In genomic region chr3:106183762-106184391, GRCh38 we compare ENCODE assay signal across 10 cellular contexts.
DNase-seq lines count a peak whose midpoint lies in the region; ATAC-seq and TF ChIP-seq lines count a peak whose summit lies in the region.
"Had no signal": no experiment of that assay in that cellular context is flagged by ENCODE, and none has a peak within 500 bp of the region (broad histone marks: within the 10 kb centered on the region; RNA-seq: fewer than 3 reads in every experiment).

No MANE protein-coding gene starts in this region.

- no peak for DNase-seq in activated CD8-positive, alpha-beta T cell treated with anti-CD3 and anti-CD28 coated beads for 36 hours
- peak; percentile 34 for DNase-seq in myocyte (ENCODE audit: low read depth)
- no peak for DNase-seq in WTC11 (ENCODE audit: low spot score)
- no peak for DNase-seq in stimulated activated naive CD4-positive, alpha-beta T cell treated with Interleukin-2 at 50 U/mL for 16 hours (lab: John Stamatoyannopoulos, UW)
- DNase-seq: stimulated activated CD4-positive, alpha-beta T cell treated with anti-CD3 and anti-CD28 coated beads, Interleukin-15, amount 100 ng/mL, for 24 hours; T-helper 9 cell had no signal

- H3K27me3 Mint-ChIP-seq in activated CD8-positive, alpha-beta T cell treated with anti-CD3 and anti-CD28 coated beads for 36 hours = no peaks in the 10 kb centered on the region
- H3K27me3 Mint-ChIP-seq in WTC11 (ENCODE audit: low read depth) = no peaks in the 10 kb centered on the region

- no peak overlapping the region for H3K4me3 Mint-ChIP-seq in activated CD8-positive, alpha-beta T cell treated with anti-CD3 and anti-CD28 coated beads for 36 hours
- H3K4me3 Mint-ChIP-seq in WTC11 = no peak overlapping the region

- H3K9me3 Mint-ChIP-seq in activated CD8-positive, alpha-beta T cell treated with anti-CD3 and anti-CD28 coated beads for 36 hours = peaks cover 2% of the 10 kb centered on the region
- H3K9me3 Mint-ChIP-seq in WTC11 = no peaks in the 10 kb centered on the region

- peaks cover 7% of the 10 kb centered on the region for H3K36me3 Mint-ChIP-seq in activated CD8-positive, alpha-beta T cell treated with anti-CD3 and anti-CD28 coated beads for 36 hours (ENCODE audit: low read depth)
- H3K36me3 Mint-ChIP-seq in WTC11 = no peaks in the 10 kb centered on the region

- peak; percentile 31 for ATAC-seq in GM18858 (IDR thresholded peaks at IDR 0.05; ENCODE audit: unreplicated experiment)
- peak; percentile 41 for ATAC-seq in HG02885 (IDR thresholded peaks at IDR 0.05; ENCODE audit: poor library complexity, unreplicated experiment)
- peak; percentile 40 for ATAC-seq in activated CD8-positive, alpha-beta T cell treated with anti-CD3 and anti-CD28 coated beads for 36 hours
- ATAC-seq in GM18909 (IDR thresholded peaks at IDR 0.05; ENCODE audit: poor library complexity, unreplicated experiment) = no peak
- no peak for ATAC-seq in WTC11
- ATAC-seq: HCT116 had no signal

- peaks cover 51% of the 10 kb centered on the region for H3K4me1 Mint-ChIP-seq in activated CD8-positive, alpha-beta T cell treated with anti-CD3 and anti-CD28 coated beads for 36 hours (ENCODE audit: low read depth)
- H3K4me1 Mint-ChIP-seq in WTC11 = no peaks in the 10 kb centered on the region

- H3K27ac Mint-ChIP-seq in activated CD8-positive, alpha-beta T cell treated with anti-CD3 and anti-CD28 coated beads for 36 hours = peak overlapping the region; percentile 86
- no peak overlapping the region for H3K27ac Mint-ChIP-seq in WTC11

- CTCF ChIA-PET in activated CD8-positive, alpha-beta T cell treated with anti-CD3 and anti-CD28 coated beads for 36 hours (lab: Charles Lee) = no interaction called here
- CTCF ChIA-PET in WTC11 (lab: Charles Lee) = no interaction called here

- intact Hi-C loops in activated CD8-positive, alpha-beta T cell treated with anti-CD3 and anti-CD28 coated beads for 36 hours (cut with micrococcal nuclease) = loop anchor here (10.0 kb wide), 1 partner anchor 429 kb away; no protein-coding TSS in a partner anchor

- TF ChIP-seq CTCF in activated CD8-positive, alpha-beta T cell treated with anti-CD3 and anti-CD28 coated beads for 36 hours (IDR thresholded peaks at IDR 0.05) = no peak
- TF ChIP-seq CTCF in WTC11 (IDR thresholded peaks at IDR 0.05) = no peak

- POLR2A ChIA-PET in activated CD8-positive, alpha-beta T cell treated with anti-CD3 and anti-CD28 coated beads for 36 hours (lab: Charles Lee) = interaction anchor here (1.1 kb wide), 1 partner anchor 326 kb away, joined by 3 read pairs; no protein-coding TSS in a partner anchor
- POLR2A ChIA-PET in WTC11 (lab: Charles Lee) = interaction anchor here (0.7 kb wide), 1 partner anchor 10 kb away, joined by 3 read pairs; no protein-coding TSS in a partner anchor

TF ChIP-seq in WTC11, 78 proteins besides CTCF, POLR2A, EP300 and RAD21:
- TF ChIP-seq ZBTB21 (CRISPR knock-in tag; IDR thresholded peaks at IDR 0.05; ENCODE audit: borderline replicate concordance) (no peak), PREB (CRISPR knock-in tag; IDR thresholded peaks at IDR 0.05; ENCODE audit: borderline replicate concordance) (no peak), ZNF512 (CRISPR knock-in tag; IDR thresholded peaks at IDR 0.05; ENCODE audit: borderline replicate concordance) (no peak), ZSCAN18 (CRISPR knock-in tag; IDR thresholded peaks at IDR 0.05) (no peak), ZNF423 (CRISPR knock-in tag; IDR thresholded peaks at IDR 0.05) (no peak), TEAD4 (CRISPR knock-in tag; IDR thresholded peaks at IDR 0.05) (no peak), ZNF263 (CRISPR knock-in tag; IDR thresholded peaks at IDR 0.05; ENCODE audit: low read depth) (no peak), GTF2I (CRISPR knock-in tag; conservative IDR thresholded peaks at IDR 0.05) (no peak), NR3C1 (CRISPR knock-in tag; conservative IDR thresholded peaks at IDR 0.05; ENCODE audit: low read depth) (no peak), NR2C2 (CRISPR knock-in tag; IDR thresholded peaks at IDR 0.05) (no peak)
TF ChIP-seq in WTC11: peak in this region for 0.

Comparison
In these comparisons a context has a peak if more than half of its experiments do, and no peak if none do; other contexts are left out.
1. ATAC-seq: peak in GM18858 (single experiment), HG02885 (single experiment) and activated CD8-positive, alpha-beta T cell treated with anti-CD3 and anti-CD28 coated beads for 36 hours (single experiment); none in GM18909 (single experiment) and WTC11 (single experiment).